Comparison of ENCODE assay signal across 12 cellular contexts in genomic region chr6:125546827-125547226, GRCh38.
DNase-seq lines count a peak whose midpoint lies in the region; ATAC-seq and TF ChIP-seq lines count a peak whose summit lies in the region.
"Had no signal": no experiment of that assay in that cellular context is flagged by ENCODE, and none has a peak within 500 bp of the region (broad histone marks: within the 10 kb centered on the region; RNA-seq: fewer than 3 reads in every experiment).

No MANE protein-coding gene starts in this region.

- no peaks in the 10 kb centered on the region for H3K36me3 ChIP-seq in tibial artery

- peaks cover 0 to 26% (median 0%) of the 10 kb centered on the region in 4 donors for H3K4me1 ChIP-seq in tibial artery

- intact Hi-C loops in tibial artery (cut with DNase I; ENCODE audit: low total_unique reads): no loop called here

- TF ChIP-seq CTCF in tibial artery (IDR thresholded peaks at IDR 0.05) (peak; percentile 41 to 52), GM13977 (IDR thresholded peaks at IDR 0.05; ENCODE audit: extremely low read depth, insufficient read depth, missing control alignments) (no peak)

- ATAC-seq in HG03095 (IDR thresholded peaks at IDR 0.05; ENCODE audit: unreplicated experiment): no peak
- ATAC-seq: natural killer cell treated with Interleukin-12 subunit alpha and Interleukin-12 subunit beta and Interleukin-15 and Interleukin-18, amount 100 ng/mL, for 72 hours had no signal

- H3K9me3 ChIP-seq in tibial artery: no peaks in the 10 kb centered on the region

- in situ Hi-C loops in GM13977 (cut with MboI; ENCODE audit: low pct_unique_long_range_greater_than_20kb, low sequenced_read_pairs, unreplicated experiment): no loop called here

- H3K27ac ChIP-seq in tibial artery: peak overlapping the region; percentile 27 to 63

- H3K4me3 ChIP-seq in tibial artery: peak overlapping the region; percentile 4 to 7

- no peaks in the 10 kb centered on the region for H3K27me3 ChIP-seq in tibial artery

- DNase-seq in SIG-M5 treated with dmso at 0.1 percent for 504 hours (lab: John Stamatoyannopoulos, UW; ENCODE audit: unreplicated experiment) (peak; percentile 40), SIG-M5 (lab: John Stamatoyannopoulos, UW) (no peak), OCI-M1 (lab: John Stamatoyannopoulos, UW) (peak; percentile 53), fibroblast of gingiva (ENCODE audit: low read depth) (peak; percentile 56), tibial artery (peak; percentile 27 to 82), GM13977 (ENCODE audit: low spot score) (no peak), amniotic stem cell (lab: John Stamatoyannopoulos, UW) (no peak)
- DNase-seq: ACHN; NCI-H526; stimulated activated CD8-positive, alpha-beta memory T cell treated with anti-CD3 and anti-CD28 coated beads, Interleukin-4, amount 100 ng/mL, for 48 hours had no signal

Comparison
In these comparisons a context has a peak if more than half of its experiments do, and no peak if none do; other contexts are left out.
1. DNase-seq: peak in SIG-M5 treated with dmso at 0.1 percent for 504 hours (single experiment), OCI-M1 (single experiment), fibroblast of gingiva (single experiment) and tibial artery (2 of 2); none in SIG-M5 (single experiment), GM13977 (single experiment) and amniotic stem cell (single experiment).